ENCODE assay signal across 8 cellular contexts in genomic region chr17:80866050-80866793, GRCh38.
DNase-seq lines count a peak whose midpoint lies in the region; ATAC-seq and TF ChIP-seq lines count a peak whose summit lies in the region.

No MANE protein-coding gene starts in this region.

- H3K27me3 ChIP-seq in ascending aorta (no peaks in the 10 kb centered on the region), spleen (replicated peaks in 1 of 7) (no peaks in the 10 kb centered on the region)

- no peaks in the 10 kb centered on the region for H3K9me3 ChIP-seq in T-helper 17 cell (ENCODE audit: control insufficient read depth, low read length, poor library complexity, severe bottlenecking)
- no peaks in the 10 kb centered on the region for H3K9me3 ChIP-seq in ascending aorta
- peaks cover 0 to 10% (median 0%) of the 10 kb centered on the region in 8 donors for H3K9me3 ChIP-seq in spleen

- intact Hi-C loops in ascending aorta (cut with DNase I) (loop anchor here (5.0 to 10.0 kb wide), 2 partner anchors 116 to 441 kb away; no protein-coding TSS in a partner anchor), spleen (cut with DNase I; ENCODE audit: low total_unique reads) (loop anchor here (10.0 kb wide), 1 partner anchor 109 kb away; no protein-coding TSS in a partner anchor)

- TF ChIP-seq CTCF in GM10248 (IDR thresholded peaks at IDR 0.05; ENCODE audit: control extremely low read depth, extremely low read depth, low read depth, missing control alignments): peak; percentile 66
- TF ChIP-seq CTCF in ascending aorta (IDR thresholded peaks at IDR 0.05): peak; percentile 47 to 69 (median 64)
- TF ChIP-seq CTCF in spleen (IDR thresholded peaks at IDR 0.05 in 8 of 11, conservative IDR thresholded peaks at IDR 0.05 in 3 of 11): peak; percentile 50 to 81 (median 74)

- CTCF ChIA-PET in GM10248 (lab: Yijun Ruan, JAX): interaction anchor here (1.0 to 1.5 kb wide), 7 partner anchors 10 to 105 kb away, joined by 3 to 7 read pairs (median 5); no protein-coding TSS in a partner anchor

- H3K4me1 Mint-ChIP-seq in T-helper 17 cell: peaks cover 38% of the 10 kb centered on the region

- POLR2A ChIA-PET in GM10248 (lab: Yijun Ruan, JAX): no interaction called here

- H3K27me3 Mint-ChIP-seq in T-helper 17 cell: no peaks in the 10 kb centered on the region

- no peak overlapping the region for H3K4me3 Mint-ChIP-seq in T-helper 17 cell

- DNase-seq in GM10248 (ENCODE audit: extremely low spot score) (peak; percentile 70), NCI-H1436 (lab: John Stamatoyannopoulos, UW) (peak; percentile 70), T-helper 17 cell (peak in 2 of 3 donors; percentile 34 to 61), ascending aorta (ENCODE audit: low spot score in 2 of 2) (peak in 1 of 2 donors; percentile 72), hepatic stellate cell (ENCODE audit: low spot score) (peak; percentile 76), spleen (peak; percentile 79)

- H3K36me3 ChIP-seq in ascending aorta (peaks cover 3 to 5% of the 10 kb centered on the region in 2 donors), spleen (peaks cover 0 to 35% (median 0%) of the 10 kb centered on the region in 6 donors)

- ATAC-seq in T-helper 17 cell (peak; percentile 74), HG03439 (IDR thresholded peaks at IDR 0.05; ENCODE audit: unreplicated experiment) (no peak), HG02885 (IDR thresholded peaks at IDR 0.05; ENCODE audit: poor library complexity, unreplicated experiment) (no peak)

- peaks cover 6% of the 10 kb centered on the region for H3K36me3 Mint-ChIP-seq in T-helper 17 cell (ENCODE audit: low read depth)

- no peak overlapping the region for H3K27ac Mint-ChIP-seq in T-helper 17 cell

- H3K27ac ChIP-seq in ascending aorta (no peak overlapping the region), spleen (no peak overlapping the region)

- 17 to 25% (median 19%) methylated on average over 8 of the region's 8 CpGs for WGBS in spleen, 5 donors

- no peak for TF ChIP-seq POLR2A in spleen (IDR thresholded peaks at IDR 0.05)

- H3K4me1 ChIP-seq in ascending aorta (no peaks in the 10 kb centered on the region), spleen (peaks cover 2 to 38% (median 9%) of the 10 kb centered on the region in 6 donors)

- H3K4me3 ChIP-seq in ascending aorta (no peak overlapping the region), spleen (no peak overlapping the region)
